Comparison of ENCODE assay signal across 8 cellular contexts in the genomic region with DNA sequence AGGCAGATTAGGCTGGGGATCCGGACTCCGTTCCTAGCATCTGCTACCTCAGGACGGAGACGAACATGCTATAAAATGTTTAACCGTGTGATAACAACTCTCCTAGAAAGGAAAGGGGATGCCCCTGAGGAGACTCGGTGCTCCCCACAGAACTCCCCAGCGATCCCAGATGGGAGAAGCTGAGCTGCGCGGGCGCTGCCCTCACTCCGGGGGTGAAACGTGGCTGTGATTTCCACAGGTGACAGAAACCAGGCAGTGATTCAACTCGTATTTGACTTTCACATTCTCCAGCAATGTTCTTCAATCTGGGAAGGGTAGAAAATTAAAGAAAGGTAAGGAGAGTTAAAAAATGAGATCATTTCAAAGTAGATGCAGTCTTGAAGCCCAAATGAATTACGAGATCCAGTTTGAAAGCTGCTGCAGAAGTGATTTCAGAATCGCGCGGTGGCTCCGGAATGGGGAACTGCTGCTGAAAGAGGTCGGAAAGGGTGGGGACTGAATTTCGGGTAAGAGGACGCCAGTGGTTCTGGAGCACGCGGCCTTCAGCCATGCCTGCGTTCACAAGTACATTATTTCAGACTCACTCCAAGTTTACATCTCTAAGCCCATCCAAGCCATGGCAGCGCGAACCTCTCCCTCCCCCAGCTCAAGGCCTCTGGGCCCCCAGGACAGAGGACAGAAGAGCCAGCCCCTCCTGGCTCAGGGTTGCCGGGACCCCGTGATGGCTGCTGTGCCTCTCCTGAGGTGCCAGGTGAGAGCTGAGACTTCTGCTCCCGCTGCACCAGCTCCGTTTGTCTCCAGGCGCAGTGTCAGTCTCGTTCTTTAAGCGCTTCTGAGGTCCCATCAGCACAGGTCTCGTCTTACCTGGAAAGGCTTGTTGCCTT. TPM values are rescaled to one million over a fixed set of nuclear protein-coding genes. Genes with fewer than 3 reads are reported as not detected.
DNase-seq lines count a peak whose midpoint lies in the region; ATAC-seq and TF ChIP-seq lines count a peak whose summit lies in the region.

No MANE protein-coding gene starts in this region.

- H3K27me3 Mint-ChIP-seq in activated T-cell treated with anti-CD3 and anti-CD28 coated beads, Interleukin-2, amount 50 U/mL, for 24 hours = peaks cover 18% of the 10 kb centered on the region

- no peak for TF ChIP-seq CTCF in RWPE2 (IDR thresholded peaks at IDR 0.05; ENCODE audit: poor library complexity, severe bottlenecking)
- TF ChIP-seq CTCF in psoas muscle (IDR thresholded peaks at IDR 0.05) = no peak

- H3K9me3 Mint-ChIP-seq in activated T-cell treated with anti-CD3 and anti-CD28 coated beads, Interleukin-2, amount 50 U/mL, for 24 hours = no peaks in the 10 kb centered on the region

- H3K9me3 ChIP-seq in RWPE2 (ENCODE audit: severe bottlenecking) (no peaks in the 10 kb centered on the region), psoas muscle (no peaks in the 10 kb centered on the region)

- H3K27ac ChIP-seq in RWPE2 (ENCODE audit: poor library complexity, severe bottlenecking) (no peak overlapping the region), psoas muscle (no peak overlapping the region)

- H3K4me3 ChIP-seq in RWPE2 (ENCODE audit: severe bottlenecking) (peak overlapping the region; percentile 42), psoas muscle (peak overlapping the region; percentile 78)

- no peak for DNase-seq in activated T-cell treated with anti-CD3 and anti-CD28 coated beads, Interleukin-2, amount 50 U/mL, for 24 hours
- no peak for DNase-seq in activated T-cell treated with anti-CD3 and anti-CD28 coated beads for 4 hours
- no peak for DNase-seq in RWPE2 (ENCODE audit: low spot score)
- peak; percentile 50 for DNase-seq in fibroblast of peridontal ligament (ENCODE audit: extremely low read depth)
- DNase-seq in psoas muscle = no peak
- DNase-seq in KBM-7 = no peak

- 50 to 55% (median 50%) methylated on average over 34 of the region's 34 CpGs for WGBS in psoas muscle, 3 donors

- H3K27ac Mint-ChIP-seq in activated T-cell treated with anti-CD3 and anti-CD28 coated beads, Interleukin-2, amount 50 U/mL, for 24 hours = no peak overlapping the region

- no peak for TF ChIP-seq POLR2A in GM18505 (IDR thresholded peaks at IDR 0.05; ENCODE audit: borderline replicate concordance, extremely low read depth, insufficient read depth, insufficient read length)

- ATAC-seq in RWPE2 (ENCODE audit: low read depth) (no peak), psoas muscle (peak in 1 of 4 donors; percentile 45), GM18505 (IDR thresholded peaks at IDR 0.05; ENCODE audit: unreplicated experiment) (no peak), HG03460 (IDR thresholded peaks at IDR 0.05; ENCODE audit: unreplicated experiment) (no peak)

- peaks cover 4% of the 10 kb centered on the region for H3K4me1 ChIP-seq in RWPE2 (ENCODE audit: insufficient read depth, poor library complexity, severe bottlenecking)
- H3K4me1 ChIP-seq in psoas muscle = no peaks in the 10 kb centered on the region

- H3K27me3 ChIP-seq in RWPE2 (ENCODE audit: insufficient read depth, poor library complexity, severe bottlenecking) = no peaks in the 10 kb centered on the region
- no peaks in the 10 kb centered on the region for H3K27me3 ChIP-seq in psoas muscle (ENCODE audit: insufficient read depth in 3 of 3, low read length in 2 of 3)

- in situ Hi-C loops in KBM-7 (cut with MboI; ENCODE audit: low pct_unique_long_range_greater_than_20kb, low sequenced_read_pairs) = no loop called here

- H3K36me3 ChIP-seq in RWPE2 (ENCODE audit: low read depth) = no peaks in the 10 kb centered on the region
- H3K36me3 ChIP-seq in psoas muscle (ENCODE audit: insufficient read depth in 1 of 2, low read depth in 1 of 2) = no peaks in the 10 kb centered on the region

- intact Hi-C loops in psoas muscle (cut with DNase I) = no loop called here

- peaks cover 21% of the 10 kb centered on the region for H3K36me3 Mint-ChIP-seq in activated T-cell treated with anti-CD3 and anti-CD28 coated beads, Interleukin-2, amount 50 U/mL, for 24 hours (ENCODE audit: low read depth)

- H3K4me1 Mint-ChIP-seq in activated T-cell treated with anti-CD3 and anti-CD28 coated beads, Interleukin-2, amount 50 U/mL, for 24 hours (ENCODE audit: low read depth) = peaks cover 23% of the 10 kb centered on the region

- peak overlapping the region; percentile 77 for H3K4me3 Mint-ChIP-seq in activated T-cell treated with anti-CD3 and anti-CD28 coated beads, Interleukin-2, amount 50 U/mL, for 24 hours

RNA-seq across cellular contexts. Expression of a gene that starts 39.5 kb away (rescaled TPM):
- total RNA-seq in psoas muscle = 1 to 10 TPM; 3.1 to 4.6 (median 3.8) TPM
- 1 to 10 TPM; 1.5 to 3.4 (median 3.4) TPM for polyA plus RNA-seq in psoas muscle
